Comparison of ENCODE assay signal across 8 cellular contexts in genomic region chr6:145735356-145736165, GRCh38. TPM values are rescaled to one million over a fixed set of nuclear protein-coding genes. Genes with fewer than 3 reads are reported as not detected.
DNase-seq lines count a peak whose midpoint lies in the region; ATAC-seq and TF ChIP-seq lines count a peak whose summit lies in the region.

Gene EPM2A (minus strand): TSS chr6:145735520. CDS start chr6:145735498, 22 bp downstream.

- no peaks in the 10 kb centered on the region for H3K27me3 ChIP-seq in NT2/D1 (ENCODE audit: insufficient read depth, insufficient read length)

- ATAC-seq in GM19397 (IDR thresholded peaks at IDR 0.05; ENCODE audit: unreplicated experiment) (peak; percentile 70), HG03558 (IDR thresholded peaks at IDR 0.05; ENCODE audit: extremely low read depth, unreplicated experiment) (peak; percentile 72), mucosa of descending colon (peak; percentile 84)

- no peaks in the 10 kb centered on the region for H3K36me3 ChIP-seq in NT2/D1 (ENCODE audit: insufficient read depth, insufficient read length, low read length)
- H3K36me3 ChIP-seq in mucosa of descending colon (ENCODE audit: low read depth) = no peaks in the 10 kb centered on the region

- H3K4me3 ChIP-seq in NT2/D1 (ENCODE audit: insufficient read length, low read depth) = peak within 1 kb of the TSS; percentile 74
- peak within 1 kb of the TSS; percentile 68 for H3K4me3 ChIP-seq in epithelial cell of esophagus (ENCODE audit: low read length)
- H3K4me3 ChIP-seq in mucosa of descending colon = peak within 1 kb of the TSS; percentile 42

- intact Hi-C loops in mucosa of descending colon (cut with DNase I, micrococcal nuclease) = loop anchor here in 1 of 2 donors (10.0 kb wide), 1 partner anchor 79 kb away; the partner anchor contains the start of gene FBXO30

- peak; percentile 86 for DNase-seq in COLO668 (lab: John Stamatoyannopoulos, UW; ENCODE audit: unreplicated experiment)
- DNase-seq in NT2/D1 (ENCODE audit: low read depth, low spot score) = no peak
- peak; percentile 83 for DNase-seq in activated CD8-positive, alpha-beta memory T cell treated with anti-CD3 and anti-CD28 coated beads, Interleukin-2, amount 50 U/mL, for 48 hours
- peak; percentile 86 for DNase-seq in epithelial cell of esophagus (ENCODE audit: low read depth)
- DNase-seq in mucosa of descending colon = peak; percentile 82 to 89 (median 88)
- peak; percentile 71 for DNase-seq in stimulated activated CD8-positive, alpha-beta memory T cell treated with anti-CD3 and anti-CD28 coated beads, Interleukin-4, amount 100 ng/mL, for 48 hours

- H3K9ac ChIP-seq in NT2/D1 (ENCODE audit: insufficient read length, low read depth) = peak within 1 kb of the TSS; percentile 85

- no peaks in the 10 kb centered on the region for H3K4me1 ChIP-seq in NT2/D1 (ENCODE audit: insufficient read depth, insufficient read length)
- H3K4me1 ChIP-seq in mucosa of descending colon (ENCODE audit: low read depth) = peaks cover 4% of the 10 kb centered on the region

- H3K9me3 ChIP-seq in NT2/D1 (ENCODE audit: insufficient read depth, low read length) (no peaks in the 10 kb centered on the region), mucosa of descending colon (no peaks in the 10 kb centered on the region)

- TF ChIP-seq CTCF in epithelial cell of esophagus (IDR thresholded peaks at IDR 0.05; ENCODE audit: insufficient read depth, low read depth, low read length, missing control alignments) (no peak), mucosa of descending colon (IDR thresholded peaks at IDR 0.05) (no peak)

RNA-seq across cellular contexts. Expression of gene EPM2A, which starts in this region (rescaled TPM):
- total RNA-seq in mucosa of descending colon = 10 to 100 TPM in 1 of 3 donors, 1 to 10 TPM in 2; 4.7 to 52.4 (median 5.3) TPM
